6 cellular contexts compared by ENCODE assay signal in genomic region chr11:65096926-65097325, GRCh38. TPM values are rescaled to one million over a fixed set of nuclear protein-coding genes. Genes with fewer than 3 reads are reported as not detected.
A peak's percentile ranks its signal among the peaks of the same experiment; 100 is the strongest.
DNase-seq lines count a peak whose midpoint lies in the region; ATAC-seq and TF ChIP-seq lines count a peak whose summit lies in the region.

No MANE protein-coding gene starts in this region.

- H3K27ac Mint-ChIP-seq in HFFc6 = peak overlapping the region; percentile 95; the same call in 1 of the 2 replicates
- H3K27ac Mint-ChIP-seq in central memory CD8-positive, alpha-beta T cell (ENCODE audit: low read depth) = peak overlapping the region; percentile 86
- no peak overlapping the region for H3K27ac Mint-ChIP-seq in osteocyte (ENCODE audit: unreplicated experiment)

- peak overlapping the region; percentile 89 for H3K4me3 Mint-ChIP-seq in HFFc6
- peak overlapping the region; percentile 81 for H3K4me3 Mint-ChIP-seq in central memory CD8-positive, alpha-beta T cell
- peak overlapping the region; percentile 87 for H3K4me3 Mint-ChIP-seq in osteocyte (ENCODE audit: unreplicated experiment)

- no peak for TF ChIP-seq CTCF in HFFc6 (IDR thresholded peaks at IDR 0.05)
- TF ChIP-seq CTCF in osteocyte (IDR thresholded peaks at IDR 0.05) = no peak

- ATAC-seq in central memory CD8-positive, alpha-beta T cell (replicated peaks; ENCODE audit: extremely low read depth, poor library complexity, severe bottlenecking) = no peak
- ATAC-seq in GM18868 (IDR thresholded peaks at IDR 0.05; ENCODE audit: unreplicated experiment) = no peak

- DNase-seq in HFFc6 (no peak), osteocyte (ENCODE audit: extremely low spot score, unreplicated experiment) (no peak), SW 1271 (lab: John Stamatoyannopoulos, UW) (no peak), NCI-H345 (lab: John Stamatoyannopoulos, UW) (no peak)
- no peak for DNase-seq in central memory CD8-positive, alpha-beta T cell (ENCODE audit: low spot score in 2 of 2)

- H3K4me1 Mint-ChIP-seq in HFFc6 (ENCODE audit: low read depth) = peaks cover 6% of the 10 kb centered on the region
- peaks cover 11% of the 10 kb centered on the region for H3K4me1 Mint-ChIP-seq in central memory CD8-positive, alpha-beta T cell
- H3K4me1 Mint-ChIP-seq in osteocyte (ENCODE audit: unreplicated experiment) = peaks cover 19% of the 10 kb centered on the region

- no peaks in the 10 kb centered on the region for H3K9me3 Mint-ChIP-seq in HFFc6
- H3K9me3 Mint-ChIP-seq in central memory CD8-positive, alpha-beta T cell = no peaks in the 10 kb centered on the region
- no peaks in the 10 kb centered on the region for H3K9me3 Mint-ChIP-seq in osteocyte (ENCODE audit: unreplicated experiment)

- H3K36me3 Mint-ChIP-seq in HFFc6 (ENCODE audit: low read depth) (no peaks in the 10 kb centered on the region), osteocyte (ENCODE audit: unreplicated experiment) (peaks cover 1% of the 10 kb centered on the region)
- peaks cover 2% of the 10 kb centered on the region for H3K36me3 Mint-ChIP-seq in central memory CD8-positive, alpha-beta T cell (ENCODE audit: insufficient read depth)

- H3K27me3 Mint-ChIP-seq in HFFc6 (ENCODE audit: insufficient read depth) (no peaks in the 10 kb centered on the region; the same call in 1 of the 2 replicates), osteocyte (ENCODE audit: unreplicated experiment) (no peaks in the 10 kb centered on the region)
- H3K27me3 Mint-ChIP-seq in central memory CD8-positive, alpha-beta T cell = no peaks in the 10 kb centered on the region

RNA-seq across cellular contexts. Expression of gene VPS51, which starts 0.9 kb away (rescaled TPM):
- 10 to 100 TPM; 61.2 to 90.1 (median 79.4) TPM for total RNA-seq in HFFc6 (2021; fragmentation: NEBNext Ultra II Directional; extraction: Animal tissue kit (Norgen Biotek cat#: 25700))
- total RNA-seq in osteocyte = 122 and 127 TPM in 2 replicates

RNA-seq across cellular contexts. Expression of gene ZFPL1, which starts 12.9 kb away (rescaled TPM):
- total RNA-seq in HFFc6 (2021; fragmentation: NEBNext Ultra II Directional; extraction: Animal tissue kit (Norgen Biotek cat#: 25700)) = 10 to 100 TPM; 41.0 to 56.6 (median 53.6) TPM
- 49.5 and 55.3 TPM in 2 replicates for total RNA-seq in osteocyte

RNA-seq across cellular contexts. Expression of gene CDCA5, which starts 13.1 kb away (rescaled TPM):
- 10 to 100 TPM; 14.3 to 28.3 (median 26.6) TPM for total RNA-seq in HFFc6 (2021; fragmentation: NEBNext Ultra II Directional; extraction: Animal tissue kit (Norgen Biotek cat#: 25700))
- total RNA-seq in osteocyte = 6.0 and 7.1 TPM in 2 replicates

RNA-seq across cellular contexts. Expression of gene TM7SF2, which starts 14.7 kb away (rescaled TPM):
- 1 to 10 TPM; 3.8 to 6.4 (median 4.9) TPM for total RNA-seq in HFFc6 (2021; fragmentation: NEBNext Ultra II Directional; extraction: Animal tissue kit (Norgen Biotek cat#: 25700))
- total RNA-seq in osteocyte = 13.6 and 18.3 TPM in 2 replicates

RNA-seq across cellular contexts. Expression of gene ZNHIT2, which starts 20.6 kb away (rescaled TPM):
- total RNA-seq in HFFc6 (2021; fragmentation: NEBNext Ultra II Directional; extraction: Animal tissue kit (Norgen Biotek cat#: 25700)) = 10 to 100 TPM in 4 of 6 experiments, 1 to 10 TPM in 2; 9.3 to 13.6 (median 11.1) TPM
- total RNA-seq in osteocyte = 9.0 and 9.8 TPM in 2 replicates
